In genomic region chr4:67549123-67549522, GRCh38 we compare ENCODE assay signal across 8 cellular contexts. TPM values are rescaled to one million over a fixed set of nuclear protein-coding genes. Genes with fewer than 3 reads are reported as not detected.
A peak's percentile ranks its signal among the peaks of the same experiment; 100 is the strongest.
DNase-seq lines count a peak whose midpoint lies in the region; ATAC-seq and TF ChIP-seq lines count a peak whose summit lies in the region.

No MANE protein-coding gene starts in this region.

- H3K27ac ChIP-seq in right lobe of liver: no peak overlapping the region

- H3K9me3 ChIP-seq in right lobe of liver: no peaks in the 10 kb centered on the region

- H3K4me3 ChIP-seq in right lobe of liver: no peak overlapping the region

- no peaks in the 10 kb centered on the region for H3K36me3 Mint-ChIP-seq in glutamatergic neuron (ENCODE audit: unreplicated experiment)
- H3K36me3 Mint-ChIP-seq in activated CD4-positive, alpha-beta T cell treated with anti-CD3 and anti-CD28 coated beads, Interleukin-2, amount 10 ng/mL, durations not matched to agents 24 days and 14 days (ENCODE audit: low read depth): peaks cover 2% of the 10 kb centered on the region

- H3K4me3 Mint-ChIP-seq in glutamatergic neuron (ENCODE audit: unreplicated experiment): no peak overlapping the region
- H3K4me3 Mint-ChIP-seq in activated CD4-positive, alpha-beta T cell treated with anti-CD3 and anti-CD28 coated beads, Interleukin-2, amount 10 ng/mL, durations not matched to agents 24 days and 14 days: no peak overlapping the region

- H3K4me1 ChIP-seq in right lobe of liver: peaks cover 0 to under 1% (median 0%) of the 10 kb centered on the region in 4 donors

- peak in 3 of 4 donors; percentile 21 to 32 (median 27) for TF ChIP-seq CTCF in right lobe of liver (IDR thresholded peaks at IDR 0.05)
- no peak for TF ChIP-seq CTCF in glutamatergic neuron (IDR thresholded peaks at IDR 0.05; ENCODE audit: partially characterized antibody, unreplicated experiment)

- 5% methylated on average over 1 of the region's 1 CpG for WGBS in right lobe of liver (ENCODE audit: insufficient coverage, low coverage, low lambda C conversion rate, missing lambda C conversion rate)

- H3K4me1 Mint-ChIP-seq in glutamatergic neuron (ENCODE audit: low read depth, unreplicated experiment): peaks cover 3% of the 10 kb centered on the region
- H3K4me1 Mint-ChIP-seq in activated CD4-positive, alpha-beta T cell treated with anti-CD3 and anti-CD28 coated beads, Interleukin-2, amount 10 ng/mL, durations not matched to agents 24 days and 14 days: peaks cover 17% of the 10 kb centered on the region

- no peaks in the 10 kb centered on the region for H3K36me3 ChIP-seq in right lobe of liver

- no peak overlapping the region for H3K27ac Mint-ChIP-seq in glutamatergic neuron (ENCODE audit: unreplicated experiment)
- H3K27ac Mint-ChIP-seq in activated CD4-positive, alpha-beta T cell treated with anti-CD3 and anti-CD28 coated beads, Interleukin-2, amount 10 ng/mL, durations not matched to agents 24 days and 14 days: no peak overlapping the region

- H3K27me3 Mint-ChIP-seq in glutamatergic neuron (ENCODE audit: unreplicated experiment): peaks cover 2% of the 10 kb centered on the region
- no peaks in the 10 kb centered on the region for H3K27me3 Mint-ChIP-seq in activated CD4-positive, alpha-beta T cell treated with anti-CD3 and anti-CD28 coated beads, Interleukin-2, amount 10 ng/mL, durations not matched to agents 24 days and 14 days

- ATAC-seq in GM19328 (IDR thresholded peaks at IDR 0.05; ENCODE audit: unreplicated experiment) (peak; percentile 19), HG03460 (IDR thresholded peaks at IDR 0.05; ENCODE audit: unreplicated experiment) (peak; percentile 28), right lobe of liver (no peak)

- DNase-seq in DMS114 treated with DMSO at 0.1 percent for 48 hours (lab: John Stamatoyannopoulos, UW; ENCODE audit: unreplicated experiment) (peak; percentile 3), RPMI7951 (ENCODE audit: low read depth) (peak; percentile 15), right lobe of liver (no peak), activated gamma-delta T cell treated with Interleukin-2 at 50 U/mL for 16 hours (no peak), glutamatergic neuron (no peak)
- no peak for DNase-seq in activated CD4-positive, alpha-beta T cell treated with anti-CD3 and anti-CD28 coated beads, Interleukin-2, amount 10 ng/mL, durations not matched to agents 24 days and 14 days

- H3K27me3 ChIP-seq in right lobe of liver: no peaks in the 10 kb centered on the region

- H3K9me3 Mint-ChIP-seq in glutamatergic neuron (ENCODE audit: unreplicated experiment): no peaks in the 10 kb centered on the region
- no peaks in the 10 kb centered on the region for H3K9me3 Mint-ChIP-seq in activated CD4-positive, alpha-beta T cell treated with anti-CD3 and anti-CD28 coated beads, Interleukin-2, amount 10 ng/mL, durations not matched to agents 24 days and 14 days

- intact Hi-C loops in right lobe of liver (cut with DNase I): no loop called here
- intact Hi-C loops in activated CD4-positive, alpha-beta T cell treated with anti-CD3 and anti-CD28 coated beads, Interleukin-2, amount 10 ng/mL, durations not matched to agents 24 days and 14 days (cut with micrococcal nuclease): loop anchor here (2.0 to 5.0 kb wide), 3 partner anchors 83 to 628 kb away; no protein-coding TSS in a partner anchor

- no peak for TF ChIP-seq POLR2A in right lobe of liver (IDR thresholded peaks at IDR 0.05)

RNA-seq across cellular contexts. Expression of gene CENPC, which starts 3.8 kb away (rescaled TPM):
- 15.0 and 17.5 TPM in 2 replicates for total RNA-seq in RPMI7951 (2014; rRNA removed; shearing (Covaris generic))
- total RNA-seq in right lobe of liver: 10 to 100 TPM in 1 of 6 experiments, 1 to 10 TPM in 5; 4.3 to 10.4 (median 6.8) TPM
- total RNA-seq in glutamatergic neuron (ENCODE audit: unreplicated experiment): 32.1 TPM
- 25.7 and 28.3 TPM in 2 replicates for total RNA-seq in activated CD4-positive, alpha-beta T cell treated with anti-CD3 and anti-CD28 coated beads, Interleukin-2, amount 10 ng/mL, durations not matched to agents 24 days and 14 days

RNA-seq across cellular contexts. Expression of gene STAP1, which starts 9.4 kb away (rescaled TPM):
- total RNA-seq in RPMI7951 (2014; rRNA removed; shearing (Covaris generic)): not detected in 2 replicates
- not detected for total RNA-seq in right lobe of liver
- total RNA-seq in glutamatergic neuron (ENCODE audit: unreplicated experiment): not detected
- total RNA-seq in activated CD4-positive, alpha-beta T cell treated with anti-CD3 and anti-CD28 coated beads, Interleukin-2, amount 10 ng/mL, durations not matched to agents 24 days and 14 days: 15.0 and 15.6 TPM in 2 replicates

Comparison
In these comparisons a context has a peak if more than half of its experiments do, and no peak if none do; other contexts are left out.
1. DNase-seq: peak in DMS114 treated with DMSO at 0.1 percent for 48 hours (single experiment) and RPMI7951 (single experiment); none in right lobe of liver (0 of 3), activated gamma-delta T cell treated with Interleukin-2 at 50 U/mL for 16 hours (single experiment), glutamatergic neuron (single experiment) and activated CD4-positive, alpha-beta T cell treated with anti-CD3 and anti-CD28 coated beads, Interleukin-2, amount 10 ng/mL, durations not matched to agents 24 days and 14 days (single experiment).
2. ATAC-seq: peak in GM19328 (single experiment) and HG03460 (single experiment); none in right lobe of liver (0 of 4).
3. RNA of gene STAP1, which starts 9.4 kb away (total RNA-seq): 15.0 to 15.6 TPM in activated CD4-positive, alpha-beta T cell treated with anti-CD3 and anti-CD28 coated beads, Interleukin-2, amount 10 ng/mL, durations not matched to agents 24 days and 14 days; not detected in right lobe of liver, not detected in RPMI7951 and not detected in glutamatergic neuron (single experiment); every median in the first group is over 10 times any median in the second.